Comparison of ENCODE assay signal across 10 cellular contexts in genomic region chr3:188974856-188975611, GRCh38.
DNase-seq lines count a peak whose midpoint lies in the region; ATAC-seq and TF ChIP-seq lines count a peak whose summit lies in the region.
"Had no signal": no experiment of that assay in that cellular context is flagged by ENCODE, and none has a peak within 500 bp of the region (broad histone marks: within the 10 kb centered on the region; RNA-seq: fewer than 3 reads in every experiment).

No MANE protein-coding gene starts in this region.

- H3K4me3 ChIP-seq in AG10803 (ENCODE audit: low read length) (peak overlapping the region; percentile 2; the same call in 1 of the 2 replicates), mesenchymal stem cell (ENCODE audit: insufficient read depth in 1 of 2, low read depth in 1 of 2, low read length in 2 of 2) (peak overlapping the region in 1 of 2 experiments; percentile 70)

- H3K27me3 Mint-ChIP-seq in HFFc6 (ENCODE audit: insufficient read depth) (peaks cover 15% of the 10 kb centered on the region; the same call in 1 of the 2 replicates), T-helper 17 cell (peaks cover 6% of the 10 kb centered on the region), osteocyte (ENCODE audit: unreplicated experiment) (no peaks in the 10 kb centered on the region)

- H3K27ac Mint-ChIP-seq in HFFc6 (peak overlapping the region; percentile 41), T-helper 17 cell (peak overlapping the region; percentile 53), osteocyte (ENCODE audit: unreplicated experiment) (no peak overlapping the region)

- H3K4me1 ChIP-seq in mesenchymal stem cell (ENCODE audit: control insufficient read depth, insufficient read depth, low read depth, low read length): no peaks in the 10 kb centered on the region

- H3K9ac ChIP-seq in mesenchymal stem cell (ENCODE audit: low read length): peak overlapping the region; percentile 82

- H3K14ac ChIP-seq in mesenchymal stem cell (ENCODE audit: low read length in 2 of 2): no peak overlapping the region

- H3K23ac ChIP-seq in mesenchymal stem cell (ENCODE audit: low read length in 2 of 2): no peak overlapping the region

- H2BK15ac ChIP-seq in mesenchymal stem cell (ENCODE audit: low read depth, poor library complexity, severe bottlenecking): no peak overlapping the region

- DNase-seq in AG10803 (ENCODE audit: low read depth) (peak; percentile 63), HFFc6 (peak; percentile 23), T-helper 17 cell (no peak), mesenchymal stem cell (no peak), osteocyte (ENCODE audit: extremely low spot score, unreplicated experiment) (no peak), NCI-H2227 (lab: John Stamatoyannopoulos, UW; ENCODE audit: unreplicated experiment) (no peak)
- DNase-seq: activated CD8-positive, alpha-beta memory T cell treated with anti-CD3 and anti-CD28 coated beads, Interleukin-2, amount 50 U/mL, for 4 hours had no signal

- H3K36me3 Mint-ChIP-seq in HFFc6 (ENCODE audit: low read depth) (no peaks in the 10 kb centered on the region), T-helper 17 cell (ENCODE audit: low read depth) (no peaks in the 10 kb centered on the region), osteocyte (ENCODE audit: unreplicated experiment) (no peaks in the 10 kb centered on the region)

- WGBS in mesenchymal stem cell: 91% methylated on average over 7 of the region's 10 CpGs

- H3K79me1 ChIP-seq in mesenchymal stem cell (replicated peaks; ENCODE audit: low read length, poor library complexity, severe bottlenecking): no peaks in the 10 kb centered on the region

- H4K8ac ChIP-seq in mesenchymal stem cell (ENCODE audit: low read length): no peak overlapping the region

- TF ChIP-seq CTCF in AG10803 (conservative IDR thresholded peaks at IDR 0.05; ENCODE audit: low read length): no peak
- TF ChIP-seq CTCF in HFFc6 (IDR thresholded peaks at IDR 0.05): no peak
- no peak for TF ChIP-seq CTCF in osteocyte (IDR thresholded peaks at IDR 0.05)

- H3K36me3 ChIP-seq in mesenchymal stem cell (ENCODE audit: control insufficient read depth in 1 of 2, insufficient read depth in 2 of 2, low read depth in 1 of 2, low read length in 2 of 2): no peaks in the 10 kb centered on the region

- no peak overlapping the region for H3K18ac ChIP-seq in mesenchymal stem cell (ENCODE audit: low read depth in 1 of 2, low read length in 2 of 2)

- H2BK12ac ChIP-seq in mesenchymal stem cell (ENCODE audit: low read length in 2 of 2): no peak overlapping the region

- no peak overlapping the region for H3K27ac ChIP-seq in mesenchymal stem cell (ENCODE audit: low read length, poor library complexity, severe bottlenecking)
- H3K27ac ChIP-seq: RWPE1 had no signal

- no peak overlapping the region for H2BK120ac ChIP-seq in mesenchymal stem cell (ENCODE audit: low read depth, low read length)

- no peaks in the 10 kb centered on the region for H3K9me3 ChIP-seq in T-helper 17 cell (ENCODE audit: control insufficient read depth, low read length, poor library complexity, severe bottlenecking)
- no peaks in the 10 kb centered on the region for H3K9me3 ChIP-seq in mesenchymal stem cell (ENCODE audit: control insufficient read depth, low read length)

- H4K91ac ChIP-seq in mesenchymal stem cell (ENCODE audit: low read length): no peak overlapping the region

- ATAC-seq in T-helper 17 cell (peak; percentile 64), GM21723 (IDR thresholded peaks at IDR 0.05; ENCODE audit: unreplicated experiment) (no peak), HG03571 (IDR thresholded peaks at IDR 0.05; ENCODE audit: unreplicated experiment) (no peak)

- H3K4me3 Mint-ChIP-seq in HFFc6: no peak overlapping the region; the same call in 1 of the 2 replicates
- no peak overlapping the region for H3K4me3 Mint-ChIP-seq in T-helper 17 cell
- H3K4me3 Mint-ChIP-seq in osteocyte (ENCODE audit: unreplicated experiment): no peak overlapping the region

- H3K9me3 Mint-ChIP-seq in HFFc6: peaks cover 11% of the 10 kb centered on the region
- H3K9me3 Mint-ChIP-seq in osteocyte (ENCODE audit: unreplicated experiment): peaks cover 8% of the 10 kb centered on the region

- no peak overlapping the region for H2BK5ac ChIP-seq in mesenchymal stem cell (ENCODE audit: low read depth, low read length, poor library complexity, severe bottlenecking)

- no peak overlapping the region for H3K4ac ChIP-seq in mesenchymal stem cell (ENCODE audit: low read depth in 1 of 2, low read length in 2 of 2)

- H3K4me2 ChIP-seq in mesenchymal stem cell (ENCODE audit: low read length, poor library complexity, severe bottlenecking): no peak overlapping the region

- H3K4me1 Mint-ChIP-seq in HFFc6 (ENCODE audit: low read depth): no peaks in the 10 kb centered on the region; the same call in 1 of the 2 replicates
- H3K4me1 Mint-ChIP-seq in T-helper 17 cell: peaks cover 18% of the 10 kb centered on the region
- H3K4me1 Mint-ChIP-seq in osteocyte (ENCODE audit: unreplicated experiment): peaks cover 6% of the 10 kb centered on the region

- H2AFZ ChIP-seq in mesenchymal stem cell (ENCODE audit: low read depth, low read length): no peak overlapping the region

- H2AK5ac ChIP-seq in mesenchymal stem cell (ENCODE audit: low read length, severe bottlenecking): no peak overlapping the region

- H3K27me3 ChIP-seq in mesenchymal stem cell (ENCODE audit: control insufficient read depth in 1 of 2, insufficient read depth in 1 of 2, low read length in 2 of 2): peaks cover 0 to 3% of the 10 kb centered on the region in 2 experiments

Comparison
In these comparisons a context has a peak if more than half of its experiments do, and no peak if none do; other contexts are left out.
1. DNase-seq: peak in AG10803 (single experiment) and HFFc6 (single experiment); none in T-helper 17 cell (0 of 3), mesenchymal stem cell (single experiment), osteocyte (single experiment) and NCI-H2227 (single experiment).